ENCODE assay signal across 22 cellular contexts in genomic region chr6:151437401-151437800, GRCh38. TPM values are rescaled to one million over a fixed set of nuclear protein-coding genes. Genes with fewer than 3 reads are reported as not detected.
A peak's percentile ranks its signal among the peaks of the same experiment; 100 is the strongest.
DNase-seq lines count a peak whose midpoint lies in the region; ATAC-seq, FAIRE-seq and TF ChIP-seq lines count a peak whose summit lies in the region.
"Had no signal": no experiment of that assay in that cellular context is flagged by ENCODE, and none has a peak within 500 bp of the region (broad histone marks: within the 10 kb centered on the region; RNA-seq: fewer than 3 reads in every experiment).

No MANE protein-coding gene starts in this region.

- no peak overlapping the region for H3K18ac ChIP-seq in H9 (ENCODE audit: insufficient read length, low read depth, low read length)

- no peak overlapping the region; a peak in 1 of 7 replicates for H3K27ac Mint-ChIP-seq in H9
- H3K27ac Mint-ChIP-seq: activated CD4-positive, alpha-beta memory T cell treated with anti-CD3 and anti-CD28 coated beads, Interleukin-2, amount 10 ng/mL, durations not matched to agents 7 days and 5 days; activated naive CD8-positive, alpha-beta T cell; stimulated activated naive B cell treated with anti-CD40 and anti-IgM and Interleukin-4, amounts not matched to agents 10 μg/mL and 1 μg/mL and 100 μg/mL, for 72 hours; T-helper 1 cell treated with Interleukin-12 subunit alpha and Interleukin-12 subunit beta and Interleukin-4 antibody, amounts not matched to agents 30 μg/mL and 1 μg/mL, for 36 hours had no signal

- H3K27me3 Mint-ChIP-seq in H9 (ENCODE audit: low read depth): no peaks in the 10 kb centered on the region
- H3K27me3 Mint-ChIP-seq: activated CD4-positive, alpha-beta memory T cell treated with anti-CD3 and anti-CD28 coated beads, Interleukin-2, amount 10 ng/mL, durations not matched to agents 7 days and 5 days; activated naive CD8-positive, alpha-beta T cell; stimulated activated naive B cell treated with anti-CD40 and anti-IgM and Interleukin-4, amounts not matched to agents 10 μg/mL and 1 μg/mL and 100 μg/mL, for 72 hours had no signal

- POLR2A ChIA-PET in HepG2 (lab: Yijun Ruan, JAX): interaction anchor here (0.7 to 2.9 kb wide), 6 partner anchors 9 to 864 kb away, joined by 3 to 32 read pairs (median 3); partner anchors contain the start of gene RMND1
- POLR2A ChIA-PET in HEK293T (lab: Yijun Ruan, JAX): interaction anchor here (0.7 to 1.5 kb wide), 2 partner anchors 14 to 27 kb away, joined by 3 to 7 read pairs; partner anchors contain the start of gene RMND1

- H3K4ac ChIP-seq in H9 (ENCODE audit: low read depth, low read length): no peak overlapping the region

- in situ Hi-C loops in HepG2 (cut with HindIII; ENCODE audit: extremely low pct_ligation_motif_present, low pct_unique_long_range_greater_than_20kb): no loop called here

- CTCF ChIA-PET in HepG2 (lab: Yijun Ruan, JAX; ENCODE audit: low intra/inter-chr PET ratio, low total read pairs): interaction anchor here (1.5 kb wide), 1 partner anchor 38 kb away, joined by 3 read pairs; no protein-coding TSS in a partner anchor
- CTCF ChIA-PET in HEK293T (lab: Yijun Ruan, JAX): interaction anchor here (0.6 to 1.4 kb wide), 3 partner anchors 31 to 546 kb away, joined by 3 to 6 read pairs (median 3); no protein-coding TSS in a partner anchor

- H4K8ac ChIP-seq in H9 (replicated peaks; ENCODE audit: insufficient read length, low read depth, low read length): no peak overlapping the region

- peak; percentile 8; the same call in 1 of the 3 replicates for ATAC-seq in HepG2
- ATAC-seq: Right ventricle myocardium inferior; stimulated activated naive B cell treated with anti-CD40 and anti-IgM and Interleukin-4, amounts not matched to agents 10 μg/mL and 1 μg/mL and 100 μg/mL, for 72 hours; WTC11 had no signal

- H4K20me1 ChIP-seq in HepG2 (ENCODE audit: insufficient read depth, low read length): peaks cover 23% of the 10 kb centered on the region
- H4K20me1 ChIP-seq in H9 (ENCODE audit: control insufficient read depth, insufficient read depth, insufficient read length): no peaks in the 10 kb centered on the region

- no peak overlapping the region for H2BK120ac ChIP-seq in H9 (ENCODE audit: low read depth, low read length, poor library complexity, severe bottlenecking)

- no peak overlapping the region for H2BK12ac ChIP-seq in H9 (ENCODE audit: insufficient read length, low read depth, low read length)

- peak in 1 of 2 experiments; percentile 39; a peak in 1 of 4 replicates for TF ChIP-seq EP300 in HepG2 (IDR thresholded peaks at IDR 0.05; ENCODE audit: low read depth in 2 of 2, low read length in 2 of 2)
- TF ChIP-seq EP300 in HepG2 (CRISPR knock-in tag; IDR thresholded peaks at IDR 0.05; ENCODE audit: borderline replicate concordance): no peak

- no peak overlapping the region for H3K56ac ChIP-seq in H9 (ENCODE audit: insufficient read length, low read depth, low read length)

- no peaks in the 10 kb centered on the region for H3K27me3 ChIP-seq in ACC112 (ENCODE audit: insufficient read depth, low read length)
- no peaks in the 10 kb centered on the region for H3K27me3 ChIP-seq in HepG2 (ENCODE audit: control insufficient read depth in 1 of 2, insufficient read depth in 2 of 2, low read length in 2 of 2)
- H3K27me3 ChIP-seq in H9 (ENCODE audit: insufficient read depth, low read length): no peaks in the 10 kb centered on the region
- H3K27me3 ChIP-seq: tibial nerve had no signal

- H2AFZ ChIP-seq in ACC112 (ENCODE audit: low read length, unreplicated experiment): no peak overlapping the region
- no peak overlapping the region for H2AFZ ChIP-seq in HepG2 (ENCODE audit: low read length)
- no peak overlapping the region for H2AFZ ChIP-seq in H9 (ENCODE audit: low read length)

- no peak overlapping the region for H4K5ac ChIP-seq in H9 (ENCODE audit: insufficient read length, low read depth, low read length)

- no peak overlapping the region for H2BK5ac ChIP-seq in H9 (ENCODE audit: insufficient read length, low read length)

- H3K9me3 ChIP-seq in HepG2 (ENCODE audit: low read length): no peaks in the 10 kb centered on the region
- H3K9me3 ChIP-seq in H9 (ENCODE audit: control insufficient read depth, low read depth, low read length): no peaks in the 10 kb centered on the region
- H3K9me3 ChIP-seq: tibial nerve had no signal

- H3K4me1 ChIP-seq in ACC112 (ENCODE audit: control insufficient read depth, insufficient read depth, low read length, unreplicated experiment): peaks cover 42% of the 10 kb centered on the region
- H3K4me1 ChIP-seq in HepG2 (ENCODE audit: insufficient read depth, low read length): peaks cover 63% of the 10 kb centered on the region
- no peaks in the 10 kb centered on the region for H3K4me1 ChIP-seq in H9 (ENCODE audit: insufficient read depth, low read length)

- peak overlapping the region; percentile 59 for H3K4me2 ChIP-seq in HepG2 (ENCODE audit: low read depth, low read length)
- no peak overlapping the region for H3K4me2 ChIP-seq in H9 (ENCODE audit: insufficient read depth, insufficient read length, low read length)

- H3K79me2 ChIP-seq in ACC112 (ENCODE audit: control insufficient read depth, insufficient read depth, low read length, unreplicated experiment) (peaks cover 53% of the 10 kb centered on the region), HepG2 (ENCODE audit: insufficient read depth, low read length) (peaks cover 73% of the 10 kb centered on the region), H9 (ENCODE audit: insufficient read depth, low read length) (peaks cover 2% of the 10 kb centered on the region; the same call in 1 of the 2 replicates)

- no peak overlapping the region for H3T11ph ChIP-seq in H9 (ENCODE audit: low read length)

- H3K14ac ChIP-seq in H9 (ENCODE audit: insufficient read depth, low read length): no peak overlapping the region

- H2BK20ac ChIP-seq in H9 (ENCODE audit: low read depth, low read length, poor library complexity, severe bottlenecking): no peak overlapping the region

- peak overlapping the region; percentile 47 for H3K4me3 ChIP-seq in ACC112 (ENCODE audit: low read depth, low read length)
- H3K4me3 ChIP-seq in cardiac fibroblast (replicated peaks in 1 of 2; ENCODE audit: low read depth in 2 of 2, low read length in 2 of 2): no peak overlapping the region
- H3K4me3 ChIP-seq in HepG2 (replicated peaks in 1 of 3; ENCODE audit: insufficient read depth in 1 of 3, low read depth in 2 of 3, low read length in 3 of 3): peak overlapping the region in 1 of 3 experiments; percentile 11; a peak in 1 of 6 replicates
- H3K4me3 ChIP-seq: tibial nerve had no signal

- no peaks in the 10 kb centered on the region for H3K79me1 ChIP-seq in H9 (ENCODE audit: insufficient read depth, low read depth, low read length, poor library complexity, severe bottlenecking)

- H3K4me3 Mint-ChIP-seq in H9: no peak overlapping the region
- H3K4me3 Mint-ChIP-seq: activated CD4-positive, alpha-beta memory T cell treated with anti-CD3 and anti-CD28 coated beads, Interleukin-2, amount 10 ng/mL, durations not matched to agents 7 days and 5 days; activated naive CD8-positive, alpha-beta T cell; nephron progenitor cell; stimulated activated naive B cell treated with anti-CD40 and anti-IgM and Interleukin-4, amounts not matched to agents 10 μg/mL and 1 μg/mL and 100 μg/mL, for 72 hours; T-helper 1 cell treated with Interleukin-12 subunit alpha and Interleukin-12 subunit beta and Interleukin-4 antibody, amounts not matched to agents 30 μg/mL and 1 μg/mL, for 36 hours; WTC11 had no signal

- no peak for TF ChIP-seq POLR2A in HepG2 (IDR thresholded peaks at IDR 0.05; ENCODE audit: insufficient read depth in 1 of 2, low read depth in 2 of 2, low read length in 2 of 2)

- TF ChIP-seq CTCF in cardiac fibroblast (IDR thresholded peaks at IDR 0.05; ENCODE audit: low read depth, low read length) (no peak), HepG2 (CRISPR knock-in tag; IDR thresholded peaks at IDR 0.05) (no peak), H9 (conservative IDR thresholded peaks at IDR 0.05) (no peak)

- no peak overlapping the region for H3K23ac ChIP-seq in H9 (ENCODE audit: insufficient read length, low read depth, low read length)

- no peaks in the 10 kb centered on the region for H3K23me2 ChIP-seq in H9 (ENCODE audit: insufficient read length, low read depth, low read length, poor library complexity, severe bottlenecking)

- H3K9ac ChIP-seq in HepG2 (ENCODE audit: insufficient read depth, low read depth, low read length) (peak overlapping the region; percentile 7; the same call in 1 of the 2 replicates), H9 (ENCODE audit: extremely low read depth, insufficient read length, low read length) (no peak overlapping the region)

- peak; percentile 54 for DNase-seq in LHCN-M2 (ENCODE audit: low read depth)
- DNase-seq in cardiac fibroblast (ENCODE audit: low read depth in 2 of 2): peak; percentile 28 to 57
- no peak for DNase-seq in HepG2 (ENCODE audit: low spot score)
- DNase-seq in H9: no peak
- DNase-seq in NCI-H2029 (lab: John Stamatoyannopoulos, UW): no peak
- DNase-seq in amniotic stem cell (lab: John Stamatoyannopoulos, UW): no peak
- no peak for DNase-seq in HEK293T (ENCODE audit: extremely low spot score)
- DNase-seq: activated CD4-positive, alpha-beta memory T cell treated with anti-CD3 and anti-CD28 coated beads, Interleukin-2, amount 10 ng/mL, durations not matched to agents 7 days and 5 days; activated T-cell treated with anti-CD3 and anti-CD28 coated beads, Interleukin-2, amount 50 U/mL, for 48 hours; caudate nucleus; DMS153; effector memory CD4-positive, alpha-beta T cell; NCI-H2081; nephron progenitor cell; stimulated activated naive B cell treated with anti-CD40 and anti-IgM and Interleukin-4, amounts not matched to agents 10 μg/mL and 1 μg/mL and 100 μg/mL, for 72 hours had no signal

- H4K91ac ChIP-seq in H9 (ENCODE audit: insufficient read length, low read depth, low read length): no peak overlapping the region

- H2BK15ac ChIP-seq in H9 (ENCODE audit: low read depth, low read length): no peak overlapping the region

- no peak for TF ChIP-seq RAD21 in HepG2 (CRISPR knock-in tag; IDR thresholded peaks at IDR 0.05)

- no peaks in the 10 kb centered on the region for H3K9me3 Mint-ChIP-seq in H9
- H3K9me3 Mint-ChIP-seq: activated CD4-positive, alpha-beta memory T cell treated with anti-CD3 and anti-CD28 coated beads, Interleukin-2, amount 10 ng/mL, durations not matched to agents 7 days and 5 days; nephron progenitor cell; stimulated activated naive B cell treated with anti-CD40 and anti-IgM and Interleukin-4, amounts not matched to agents 10 μg/mL and 1 μg/mL and 100 μg/mL, for 72 hours; T-helper 1 cell treated with Interleukin-12 subunit alpha and Interleukin-12 subunit beta and Interleukin-4 antibody, amounts not matched to agents 30 μg/mL and 1 μg/mL, for 36 hours; WTC11 had no signal

- peak overlapping the region; percentile 96 for H3K27ac ChIP-seq in ACC112 (ENCODE audit: low read depth, low read length)
- peak overlapping the region; percentile 67 for H3K27ac ChIP-seq in HepG2 (ENCODE audit: extremely low read length, insufficient read depth, low read length)
- H3K27ac ChIP-seq in H9 (ENCODE audit: insufficient read length, low read depth, low read length): no peak overlapping the region
- H3K27ac ChIP-seq: tibial nerve had no signal

- no peak for FAIRE-seq in HepG2 (lab: Jason Lieb, UNC)

- H3K36me3 ChIP-seq in ACC112 (ENCODE audit: insufficient read depth, low read length): peaks cover 6% of the 10 kb centered on the region
- peaks cover 3 to 21% of the 10 kb centered on the region in 2 experiments for H3K36me3 ChIP-seq in HepG2 (replicated peaks in 1 of 2; ENCODE audit: control insufficient read depth in 1 of 2, insufficient read depth in 2 of 2, low read length in 2 of 2)

- H3K36me3 Mint-ChIP-seq in H9 (ENCODE audit: insufficient read depth in 1 of 3, low read depth in 3 of 3): peaks cover 2 to 42% (median 8%) of the 10 kb centered on the region in 3 experiments; a peak in 5 of 7 replicates

- H3K4me1 Mint-ChIP-seq in H9: no peaks in the 10 kb centered on the region
- H3K4me1 Mint-ChIP-seq: WTC11 had no signal

- H2AK5ac ChIP-seq in H9 (ENCODE audit: insufficient read length, low read length): no peak overlapping the region

- no TSS peak for BruUV-seq in HepG2 (replicated peaks; lab: Mats Ljungman, UMichigan)

- intact Hi-C loops in HepG2 (cut with micrococcal nuclease; ENCODE audit: unreplicated experiment): no loop called here

RNA-seq across cellular contexts. Expression of gene RMND1, which starts 14.5 kb away (rescaled TPM):
- 24.1 and 27.7 TPM in 2 replicates for total RNA-seq in LHCN-M2 (2014; rRNA removed)
- 18.1 TPM for polyA plus RNA-seq in LHCN-M2 (2012)
- 72.5 and 75.6 TPM in 2 replicates for total RNA-seq in HepG2 (2016; rRNA removed; fragmentation: Illumina TruSeq; extraction: Trizol)
- 55.6 and 56.1 TPM in 2 replicates for total RNA-seq in HepG2 (2016; cell fraction: cytosol; rRNA removed; fragmentation: Illumina TruSeq; extraction: Trizol; ENCODE audit: low read depth)
- 72.3 and 75.6 TPM in 2 replicates for total RNA-seq in HepG2 (2016; cell fraction: insoluble cytoplasmic fraction; rRNA removed; fragmentation: Illumina TruSeq; extraction: Trizol)
- total RNA-seq in HepG2 (2016; cell fraction: membrane; rRNA removed; fragmentation: Illumina TruSeq; extraction: Trizol): 63.4 and 63.9 TPM in 2 replicates
- total RNA-seq in HepG2 (2016; cell fraction: nucleus; rRNA removed; fragmentation: Illumina TruSeq; extraction: Trizol): 84.2 and 88.8 TPM in 2 replicates
- polyA plus RNA-seq in HepG2 (2011; rRNA removed): 30.0 and 34.0 TPM in 2 replicates
- 21.3 and 29.7 TPM in 2 replicates for polyA plus RNA-seq in HepG2 (2011; cell fraction: cytosol; rRNA removed)
- polyA plus RNA-seq in HepG2 (2011; cell fraction: nucleus; rRNA removed): 11.0 and 14.0 TPM in 2 replicates
- polyA plus RNA-seq in HepG2 (2012): 42.6 and 62.0 TPM in 2 replicates
- polyA plus RNA-seq in HepG2 (2016; cell fraction: cytosol; fragmentation: Illumina TruSeq; extraction: Trizol; ENCODE audit: low read depth): 24.8 and 29.4 TPM in 2 replicates
- polyA plus RNA-seq in HepG2 (2016; cell fraction: insoluble cytoplasmic fraction; fragmentation: Illumina TruSeq; extraction: Trizol; ENCODE audit: low read depth): 57.9 and 64.0 TPM in 2 replicates
- polyA plus RNA-seq in HepG2 (2016; cell fraction: membrane; fragmentation: Illumina TruSeq; extraction: Trizol; ENCODE audit: low read depth): 37.1 and 37.2 TPM in 2 replicates
- polyA plus RNA-seq in HepG2 (2016; cell fraction: nucleus; fragmentation: Illumina TruSeq; extraction: Trizol; ENCODE audit: insufficient read depth, low read depth): 51.6 and 58.3 TPM in 2 replicates
- polyA minus RNA-seq in HepG2 (2011; rRNA and poly(A)+ RNA removed; ENCODE audit: low replicate concordance): 8.9 and 29.4 TPM in 2 replicates
- 24.4 and 29.4 TPM in 2 replicates for polyA minus RNA-seq in HepG2 (2011; cell fraction: cytosol; rRNA and poly(A)+ RNA removed)
- 119 and 153 TPM in 2 replicates for polyA minus RNA-seq in HepG2 (2011; cell fraction: nucleus; rRNA and poly(A)+ RNA removed)
- total RNA-seq in H9 (2021): 25.2 and 27.0 TPM in 2 replicates

RNA-seq across cellular contexts. Expression of gene ZBTB2, which starts 46.0 kb away (rescaled TPM):
- 12.5 and 14.1 TPM in 2 replicates for total RNA-seq in LHCN-M2 (2014; rRNA removed)
- 6.1 TPM for polyA plus RNA-seq in LHCN-M2 (2012)
- total RNA-seq in HepG2 (2016; rRNA removed; fragmentation: Illumina TruSeq; extraction: Trizol): 22.8 and 31.7 TPM in 2 replicates
- 5.4 and 6.1 TPM in 2 replicates for total RNA-seq in HepG2 (2016; cell fraction: cytosol; rRNA removed; fragmentation: Illumina TruSeq; extraction: Trizol; ENCODE audit: low read depth)
- 21.6 and 29.6 TPM in 2 replicates for total RNA-seq in HepG2 (2016; cell fraction: insoluble cytoplasmic fraction; rRNA removed; fragmentation: Illumina TruSeq; extraction: Trizol)
- 27.6 and 30.8 TPM in 2 replicates for total RNA-seq in HepG2 (2016; cell fraction: membrane; rRNA removed; fragmentation: Illumina TruSeq; extraction: Trizol)
- total RNA-seq in HepG2 (2016; cell fraction: nucleus; rRNA removed; fragmentation: Illumina TruSeq; extraction: Trizol): 14.1 and 16.0 TPM in 2 replicates
- 14.6 and 15.4 TPM in 2 replicates for polyA plus RNA-seq in HepG2 (2011; rRNA removed)
- polyA plus RNA-seq in HepG2 (2011; cell fraction: cytosol; rRNA removed): 11.6 and 14.4 TPM in 2 replicates
- 6.0 TPM in 2 replicates for polyA plus RNA-seq in HepG2 (2011; cell fraction: nucleus; rRNA removed)
- polyA plus RNA-seq in HepG2 (2012): 11.5 and 17.2 TPM in 2 replicates
- 7.3 and 8.3 TPM in 2 replicates for polyA plus RNA-seq in HepG2 (2016; cell fraction: cytosol; fragmentation: Illumina TruSeq; extraction: Trizol; ENCODE audit: low read depth)
- 41.7 and 43.1 TPM in 2 replicates for polyA plus RNA-seq in HepG2 (2016; cell fraction: insoluble cytoplasmic fraction; fragmentation: Illumina TruSeq; extraction: Trizol; ENCODE audit: low read depth)
- polyA plus RNA-seq in HepG2 (2016; cell fraction: membrane; fragmentation: Illumina TruSeq; extraction: Trizol; ENCODE audit: low read depth): 28.7 and 33.3 TPM in 2 replicates
- 22.9 and 24.0 TPM in 2 replicates for polyA plus RNA-seq in HepG2 (2016; cell fraction: nucleus; fragmentation: Illumina TruSeq; extraction: Trizol; ENCODE audit: insufficient read depth, low read depth)
- 23.7 and 29.2 TPM in 2 replicates for polyA minus RNA-seq in HepG2 (2011; rRNA and poly(A)+ RNA removed; ENCODE audit: low replicate concordance)
- polyA minus RNA-seq in HepG2 (2011; cell fraction: cytosol; rRNA and poly(A)+ RNA removed): 9.8 and 10.0 TPM in 2 replicates
- polyA minus RNA-seq in HepG2 (2011; cell fraction: nucleus; rRNA and poly(A)+ RNA removed): 6.3 and 6.7 TPM in 2 replicates
- 30.5 and 31.4 TPM in 2 replicates for total RNA-seq in H9 (2021)

RNA-seq across cellular contexts. Expression of gene CCDC170, which starts 56.4 kb away (rescaled TPM):
- total RNA-seq in LHCN-M2 (2014; rRNA removed) (0.06 TPM in 1 of 2 replicates, not detected in the other), HepG2 (2016; rRNA removed; fragmentation: Illumina TruSeq; extraction: Trizol) (5.1 and 8.9 TPM in 2 replicates), H9 (2021) (0.07 and 0.26 TPM in 2 replicates)
- 0.07 TPM for polyA plus RNA-seq in LHCN-M2 (2012)
- total RNA-seq in HepG2 (2016; cell fraction: cytosol; rRNA removed; fragmentation: Illumina TruSeq; extraction: Trizol; ENCODE audit: low read depth): 2.5 and 4.6 TPM in 2 replicates
- total RNA-seq in HepG2 (2016; cell fraction: insoluble cytoplasmic fraction; rRNA removed; fragmentation: Illumina TruSeq; extraction: Trizol): 3.5 and 6.9 TPM in 2 replicates
- 2.6 and 3.3 TPM in 2 replicates for total RNA-seq in HepG2 (2016; cell fraction: membrane; rRNA removed; fragmentation: Illumina TruSeq; extraction: Trizol)
- 4.1 and 5.5 TPM in 2 replicates for total RNA-seq in HepG2 (2016; cell fraction: nucleus; rRNA removed; fragmentation: Illumina TruSeq; extraction: Trizol)
- polyA plus RNA-seq in HepG2 (2011; rRNA removed): 0.67 and 0.90 TPM in 2 replicates
- polyA plus RNA-seq in HepG2 (2011; cell fraction: cytosol; rRNA removed): 0.87 and 1.2 TPM in 2 replicates
- polyA plus RNA-seq in HepG2 (2011; cell fraction: nucleus; rRNA removed): 0.24 and 0.33 TPM in 2 replicates
- 0.55 and 0.60 TPM in 2 replicates for polyA plus RNA-seq in HepG2 (2012)
- 0.19 and 0.36 TPM in 2 replicates for polyA plus RNA-seq in HepG2 (2016; cell fraction: cytosol; fragmentation: Illumina TruSeq; extraction: Trizol; ENCODE audit: low read depth)
- polyA plus RNA-seq in HepG2 (2016; cell fraction: insoluble cytoplasmic fraction; fragmentation: Illumina TruSeq; extraction: Trizol; ENCODE audit: low read depth): 4.2 and 4.9 TPM in 2 replicates
- 0.62 and 0.71 TPM in 2 replicates for polyA plus RNA-seq in HepG2 (2016; cell fraction: membrane; fragmentation: Illumina TruSeq; extraction: Trizol; ENCODE audit: low read depth)
- polyA plus RNA-seq in HepG2 (2016; cell fraction: nucleus; fragmentation: Illumina TruSeq; extraction: Trizol; ENCODE audit: insufficient read depth, low read depth): 1.8 and 4.2 TPM in 2 replicates
- polyA minus RNA-seq in HepG2 (2011; rRNA and poly(A)+ RNA removed; ENCODE audit: low replicate concordance): 0.02 and 1.5 TPM in 2 replicates
- polyA minus RNA-seq in HepG2 (2011; cell fraction: cytosol; rRNA and poly(A)+ RNA removed): 1.1 and 1.3 TPM in 2 replicates
- polyA minus RNA-seq in HepG2 (2011; cell fraction: nucleus; rRNA and poly(A)+ RNA removed): 2.0 and 4.2 TPM in 2 replicates
- total RNA-seq: activated CD4-positive, alpha-beta memory T cell treated with anti-CD3 and anti-CD28 coated beads, Interleukin-2, amount 10 ng/mL, durations not matched to agents 7 days and 5 days; NCI-H460 had no signal

Comparison
In these comparisons a context has a peak if more than half of its experiments do, and no peak if none do; other contexts are left out.
1. DNase-seq: peak in LHCN-M2 (single experiment) and cardiac fibroblast (2 of 2); none in HepG2 (single experiment), H9 (single experiment), NCI-H2029 (single experiment), amniotic stem cell (single experiment) and HEK293T (single experiment).